9 cellular contexts compared by ENCODE assay signal in the genomic region with DNA sequence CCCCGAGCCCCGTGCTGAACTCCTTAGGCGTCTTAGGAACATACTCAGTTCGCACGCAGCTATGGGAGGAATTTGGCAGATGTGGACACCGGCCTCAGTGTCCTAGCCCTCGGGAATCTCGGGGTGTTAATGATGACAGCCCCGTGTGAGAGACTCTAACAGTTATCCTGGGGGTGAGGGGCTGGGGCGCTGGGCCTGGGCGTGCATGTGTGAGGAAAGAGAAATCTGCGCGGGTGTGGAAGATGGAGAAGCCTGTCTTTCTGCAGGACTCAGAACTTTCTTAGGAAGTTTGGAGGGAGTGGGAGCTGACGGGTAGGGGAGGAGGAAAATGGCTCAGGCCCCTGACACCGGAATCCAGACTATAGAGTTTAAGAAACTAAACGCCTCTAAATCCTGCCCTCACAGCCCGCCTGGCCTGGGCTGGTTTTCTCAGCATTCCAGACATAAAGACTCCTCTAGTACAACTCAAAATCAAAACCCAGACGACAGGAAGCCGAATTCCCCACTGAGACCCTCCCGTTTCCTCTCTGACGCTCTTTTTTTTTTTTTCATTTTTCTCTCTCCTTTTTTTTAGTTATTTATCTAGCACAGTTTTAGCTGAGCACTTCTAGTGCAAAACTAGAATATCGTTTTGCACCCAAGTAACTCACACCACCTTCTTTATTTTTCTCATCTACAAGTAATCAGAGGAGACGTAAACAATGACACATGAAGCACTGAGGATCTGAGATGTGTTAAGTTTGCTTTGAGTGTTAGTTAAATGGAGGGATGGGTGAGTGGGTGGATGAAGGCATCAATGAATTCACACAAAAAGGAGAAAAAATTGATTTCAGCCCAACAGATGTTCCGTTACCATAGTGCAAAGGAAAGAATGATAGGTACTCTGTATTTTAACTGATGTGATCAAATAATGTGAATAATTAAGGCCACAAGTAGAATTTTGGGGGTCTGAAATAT. TPM values are rescaled to one million over a fixed set of nuclear protein-coding genes. Genes with fewer than 3 reads are reported as not detected.
DNase-seq lines count a peak whose midpoint lies in the region; ATAC-seq, FAIRE-seq and TF ChIP-seq lines count a peak whose summit lies in the region.
"Had no signal": no experiment of that assay in that cellular context is flagged by ENCODE, and none has a peak within 500 bp of the region (broad histone marks: within the 10 kb centered on the region; RNA-seq: fewer than 3 reads in every experiment).

No MANE protein-coding gene starts in this region.

- H3K36me3 Mint-ChIP-seq in CD4-positive, alpha-beta T cell (ENCODE audit: low read depth), result no peaks in the 10 kb centered on the region
- H3K36me3 Mint-ChIP-seq in neural progenitor cell, result peaks cover 9% of the 10 kb centered on the region

- H3F3A ChIP-seq in neural progenitor cell (ENCODE audit: low read depth), result peaks cover 32% of the 10 kb centered on the region

- no peak for TF ChIP-seq POLR2A in H54 (IDR thresholded peaks at IDR 0.05; ENCODE audit: low read depth, low read length)

- peak overlapping the region; percentile 84 for H2AFZ ChIP-seq in neural progenitor cell (replicated peaks)

- peaks cover 30% of the 10 kb centered on the region for H3K4me1 Mint-ChIP-seq in CD4-positive, alpha-beta T cell (ENCODE audit: low read depth)
- H3K4me1 Mint-ChIP-seq in neural progenitor cell, result peaks cover 25% of the 10 kb centered on the region

- H3K27ac ChIP-seq in CD4-positive, alpha-beta T cell (ENCODE audit: low read depth, low read length), result no peak overlapping the region
- H3K27ac ChIP-seq in neural progenitor cell, result no peak overlapping the region

- no peak overlapping the region for H3K4me3 ChIP-seq in fibroblast of pulmonary artery (replicated peaks; ENCODE audit: low read depth, low read length)
- peak overlapping the region; percentile 62 for H3K4me3 ChIP-seq in neural progenitor cell

- H3K27me3 ChIP-seq in CD4-positive, alpha-beta T cell (ENCODE audit: control insufficient read depth, insufficient read depth, low read length), result peaks cover 28% of the 10 kb centered on the region
- H3K27me3 ChIP-seq in neural progenitor cell, result peaks cover 34% of the 10 kb centered on the region

- intact Hi-C loops in CD4-positive, alpha-beta T cell (cut with DNase I, micrococcal nuclease), result no loop called here

- POLR2A ChIA-PET in CD4-positive, alpha-beta T cell (lab: Charles Lee), result interaction anchor here (5.6 kb wide), 1 partner anchor 17 kb away, joined by 44 read pairs; no protein-coding TSS in a partner anchor

- no peaks in the 10 kb centered on the region for H3K36me3 ChIP-seq in neural progenitor cell

- H3K27me3 Mint-ChIP-seq in CD4-positive, alpha-beta T cell, result peaks cover 44% of the 10 kb centered on the region
- H3K27me3 Mint-ChIP-seq in neural progenitor cell (ENCODE audit: insufficient read depth, low read depth), result peaks cover 29% of the 10 kb centered on the region

- no peak for TF ChIP-seq CTCF in CD4-positive, alpha-beta T cell (IDR thresholded peaks at IDR 0.05)
- TF ChIP-seq CTCF in fibroblast of pulmonary artery (IDR thresholded peaks at IDR 0.05; ENCODE audit: low read length, missing control alignments) (no peak), neural progenitor cell (IDR thresholded peaks at IDR 0.05) (no peak)

- ATAC-seq in CD4-positive, alpha-beta T cell (ENCODE audit: poor library complexity), result peak; percentile 7
- ATAC-seq in GM21528 (IDR thresholded peaks at IDR 0.05; ENCODE audit: low FRiP score, unreplicated experiment), result no peak
- ATAC-seq in GM19452 (IDR thresholded peaks at IDR 0.05; ENCODE audit: unreplicated experiment), result no peak
- no peak for ATAC-seq in HG03571 (IDR thresholded peaks at IDR 0.05; ENCODE audit: unreplicated experiment)

- H3K79me2 ChIP-seq in neural progenitor cell (ENCODE audit: low read depth), result no peaks in the 10 kb centered on the region

- H3K9me3 Mint-ChIP-seq in CD4-positive, alpha-beta T cell, result no peaks in the 10 kb centered on the region
- peaks cover 12% of the 10 kb centered on the region for H3K9me3 Mint-ChIP-seq in neural progenitor cell

- DNase-seq in CD4-positive, alpha-beta T cell, result no peak
- DNase-seq in HTR-8/SVneo (ENCODE audit: insufficient read length, low spot score) (peak; percentile 26), fibroblast of pulmonary artery (ENCODE audit: low read depth) (peak; percentile 26), neural progenitor cell (ENCODE audit: low spot score) (peak; percentile 53), H54 (ENCODE audit: insufficient read length, low spot score) (no peak)

- peak overlapping the region; percentile 2 for H3K27ac Mint-ChIP-seq in CD4-positive, alpha-beta T cell
- no peak overlapping the region for H3K27ac Mint-ChIP-seq in neural progenitor cell

- CTCF ChIA-PET in CD4-positive, alpha-beta T cell (lab: Charles Lee), result interaction anchor here (0.6 kb wide), 1 partner anchor 716 kb away, joined by 3 read pairs; no protein-coding TSS in a partner anchor

- peaks cover 22% of the 10 kb centered on the region for H3K4me1 ChIP-seq in neural progenitor cell

- FAIRE-seq in HTR-8/SVneo (lab: Jason Lieb, UNC), result no peak
- FAIRE-seq in H54 (lab: Jason Lieb, UNC), result no peak

- H3K9ac ChIP-seq in neural progenitor cell, result no peak overlapping the region

- peak overlapping the region; percentile 72 for H3K4me3 Mint-ChIP-seq in CD4-positive, alpha-beta T cell
- H3K4me3 Mint-ChIP-seq in neural progenitor cell, result peak overlapping the region; percentile 78

- H3K4me2 ChIP-seq in neural progenitor cell, result peak overlapping the region; percentile 91

- H4K20me1 ChIP-seq in neural progenitor cell (ENCODE audit: low read depth), result no peaks in the 10 kb centered on the region

- no peaks in the 10 kb centered on the region for H3K9me3 ChIP-seq in CD4-positive, alpha-beta T cell (ENCODE audit: control insufficient read depth, low read length)
- H3K9me3 ChIP-seq in neural progenitor cell (ENCODE audit: low read depth), result no peaks in the 10 kb centered on the region

RNA-seq across cellular contexts. Expression of gene HAAO, which starts 1.2 kb away (rescaled TPM):
- not detected for total RNA-seq in CD4-positive, alpha-beta T cell
- total RNA-seq in neural progenitor cell (ENCODE audit: low replicate concordance), result 0.77 and 2.8 TPM in 2 replicates
- total RNA-seq: myocyte had no signal

RNA-seq across cellular contexts. Expression of gene OXER1, which starts 29.7 kb away (rescaled TPM):
- total RNA-seq in CD4-positive, alpha-beta T cell, result not detected
- total RNA-seq in neural progenitor cell (ENCODE audit: low replicate concordance), result 0.62 and 0.88 TPM in 2 replicates

Comparison
In these comparisons a context has a peak if more than half of its experiments do, and no peak if none do; other contexts are left out.
1. DNase-seq: peak in HTR-8/SVneo (single experiment), fibroblast of pulmonary artery (single experiment) and neural progenitor cell (single experiment); none in CD4-positive, alpha-beta T cell (0 of 10) and H54 (single experiment).